Comparison of ENCODE assay signal across 25 cellular contexts in the genomic region with DNA sequence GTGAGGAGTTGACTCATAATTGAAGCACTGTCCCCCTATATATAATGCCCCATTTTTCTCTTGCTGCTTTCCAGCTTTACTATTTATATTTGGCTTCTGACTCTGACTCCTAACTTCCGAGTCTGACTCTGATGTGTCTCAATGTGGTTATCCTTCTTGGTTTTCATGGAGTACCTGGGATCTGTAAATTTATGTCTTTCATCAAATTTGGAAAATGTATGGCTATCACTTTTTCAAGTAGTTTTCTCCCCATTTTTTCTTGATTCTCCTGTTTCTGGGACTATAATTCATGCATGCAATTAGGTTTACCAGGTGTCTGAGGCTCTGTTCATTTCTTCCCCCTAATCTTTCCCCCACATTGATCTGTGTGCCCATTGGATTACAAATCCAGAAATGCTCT.
"Had no signal": no experiment of that assay in that cellular context is flagged by ENCODE, and none has a peak within 500 bp of the region (broad histone marks: within the 10 kb centered on the region; RNA-seq: fewer than 3 reads in every experiment).

No MANE protein-coding gene starts in this region.

- DNase-seq: colonic mucosa; cortex of kidney; dermis blood vessel endothelial cell; dorsolateral prefrontal cortex; effector CD4-positive, alpha-beta T cell; effector CD8-positive, alpha-beta T cell; effector memory CD4-positive, alpha-beta T cell; effector memory CD8-positive, alpha-beta T cell; endodermal cell; erythroblast; esophagus squamous epithelium; foreskin fibroblast; foreskin keratinocyte; foreskin melanocyte; gastrocnemius medialis; glutamatergic neuron; head of caudate nucleus; heart left ventricle; heart right ventricle had no signal

- H3K4me3 Mint-ChIP-seq: dendritic cell treated with granulocyte-macrophage colony-stimulating factor and Interleukin-4, amounts not matched to agents 40 ng/mL and 50 ng/mL, for 4 days; effector memory CD8-positive, alpha-beta T cell; endodermal cell had no signal

- H3K27ac ChIP-seq: colonic mucosa, coronary artery, dorsolateral prefrontal cortex, epithelial cell of prostate, esophagus muscularis mucosa, esophagus squamous epithelium, foreskin keratinocyte, gastrocnemius medialis, gastroesophageal sphincter, heart left ventricle, heart right ventricle had no signal

- H3K4me1 Mint-ChIP-seq: endodermal cell had no signal

- H3K9me3 Mint-ChIP-seq: effector memory CD8-positive, alpha-beta T cell; endodermal cell had no signal

- H3K4me3 ChIP-seq: colonic mucosa, coronary artery, dorsolateral prefrontal cortex, esophagus muscularis mucosa, esophagus squamous epithelium, gastrocnemius medialis, gastroesophageal sphincter, heart left ventricle, heart right ventricle had no signal

- H3K4me1 ChIP-seq: colonic mucosa, esophagus squamous epithelium, foreskin keratinocyte, gastrocnemius medialis, gastroesophageal sphincter, heart left ventricle, heart right ventricle had no signal

- H3K9me3 ChIP-seq: colonic mucosa, gastrocnemius medialis had no signal

- H3K27ac Mint-ChIP-seq: dendritic cell treated with granulocyte-macrophage colony-stimulating factor and Interleukin-4, amounts not matched to agents 40 ng/mL and 50 ng/mL, for 4 days; effector memory CD8-positive, alpha-beta T cell; endodermal cell had no signal

- ATAC-seq: effector memory CD8-positive, alpha-beta T cell; esophagus mucosa; foreskin keratinocyte; gastrocnemius medialis; gastroesophageal sphincter; heart left ventricle; heart right ventricle had no signal

- H3K36me3 ChIP-seq: colonic mucosa, esophagus muscularis mucosa, esophagus squamous epithelium, gastrocnemius medialis, gastroesophageal sphincter, heart left ventricle, heart right ventricle had no signal
